Comparison of ENCODE assay signal across 8 cellular contexts in genomic region chr1:192808588-192809285, GRCh38. TPM values are rescaled to one million over a fixed set of nuclear protein-coding genes. Genes with fewer than 3 reads are reported as not detected.
DNase-seq lines count a peak whose midpoint lies in the region; ATAC-seq, FAIRE-seq and TF ChIP-seq lines count a peak whose summit lies in the region.

RGS2 (plus strand) TSS chr1:192809039; CDS start chr1:192809072, 33 bp downstream.

- H3K27ac ChIP-seq in pancreas = peak within 1 kb of the TSS; percentile 78 to 98 (median 94)
- H3K27ac ChIP-seq in thyroid gland = peak within 1 kb of the TSS; percentile 83 to 95 (median 89)

- ATAC-seq in HG02588 (IDR thresholded peaks at IDR 0.05; ENCODE audit: unreplicated experiment) (peak; percentile 89), Right ventricle myocardium superior (ENCODE audit: poor library complexity) (peak; percentile 98), pancreas (peak; percentile 83 to 96 (median 94))

- peak; percentile 67 to 99 for TF ChIP-seq POLR2A in thyroid gland (IDR thresholded peaks at IDR 0.05)

- WGBS in pancreas, 2 donors = 0 to 1% methylated on average over 49 to 66 of the region's 66 CpGs
- WGBS in thyroid gland, 2 donors = 0 to 1% methylated on average over 14 to 36 of the region's 66 CpGs

- H3K27ac Mint-ChIP-seq in activated naive CD8-positive, alpha-beta T cell treated with anti-CD3 and anti-CD28 coated beads for 36 hours = peak within 1 kb of the TSS; percentile 95

- H3K9me3 ChIP-seq in pancreas (no peaks in the 10 kb centered on the region), thyroid gland (no peaks in the 10 kb centered on the region)

- H3K4me3 ChIP-seq in pancreas = peak within 1 kb of the TSS; percentile 45 to 64 (median 54)
- peak within 1 kb of the TSS; percentile 51 to 78 (median 54) for H3K4me3 ChIP-seq in thyroid gland (replicated peaks in 1 of 3)

- DNase-seq in GM10266 (ENCODE audit: extremely low spot score) (peak; percentile 92), NCI-H1048 (lab: John Stamatoyannopoulos, UW) (peak; percentile 90), SKM-1 (lab: John Stamatoyannopoulos, UW; ENCODE audit: unreplicated experiment) (peak; percentile 89), Right ventricle myocardium superior (peak; percentile 96), pancreas (peak; percentile 90 to 97 (median 95)), thyroid gland (peak; percentile 88 to 91)
- DNase-seq in activated naive CD8-positive, alpha-beta T cell treated with anti-CD3 and anti-CD28 coated beads for 36 hours = peak; percentile 89

- H3K9me3 Mint-ChIP-seq in activated naive CD8-positive, alpha-beta T cell treated with anti-CD3 and anti-CD28 coated beads for 36 hours = no peaks in the 10 kb centered on the region

- intact Hi-C loops in Right ventricle myocardium superior (cut with DNase I) = loop anchor here (10.0 kb wide), 2 partner anchors 194 to 216 kb away; no protein-coding TSS in a partner anchor
- intact Hi-C loops in pancreas (cut with DNase I) = loop anchor here in 2 of 3 donors (5.0 to 10.0 kb wide), 2 partner anchors 214 to 216 kb away; no protein-coding TSS in a partner anchor
- intact Hi-C loops in thyroid gland (cut with DNase I) = loop anchor here (10.0 kb wide), 1 partner anchor 216 kb away; no protein-coding TSS in a partner anchor

- peaks cover 7% of the 10 kb centered on the region for H3K36me3 Mint-ChIP-seq in activated naive CD8-positive, alpha-beta T cell treated with anti-CD3 and anti-CD28 coated beads for 36 hours

- H3K27me3 ChIP-seq in pancreas (no peaks in the 10 kb centered on the region), thyroid gland (no peaks in the 10 kb centered on the region)

- TF ChIP-seq CTCF in GM10266 (IDR thresholded peaks at IDR 0.05; ENCODE audit: control insufficient read depth, insufficient read depth, low read depth, missing control alignments) = peak; percentile 34
- TF ChIP-seq CTCF in pancreas (IDR thresholded peaks at IDR 0.05) = no peak
- peak in 1 of 6 experiments; percentile 4 for TF ChIP-seq CTCF in thyroid gland (IDR thresholded peaks at IDR 0.05)

- peaks cover 0 to 23% (median 0%) of the 10 kb centered on the region in 3 donors for H3K36me3 ChIP-seq in pancreas
- H3K36me3 ChIP-seq in thyroid gland = no peaks in the 10 kb centered on the region

- peaks cover 28% of the 10 kb centered on the region for H3K4me1 Mint-ChIP-seq in activated naive CD8-positive, alpha-beta T cell treated with anti-CD3 and anti-CD28 coated beads for 36 hours

- peaks cover 8 to 42% (median 24%) of the 10 kb centered on the region in 3 donors for H3K4me1 ChIP-seq in pancreas
- peaks cover 12 to 16% of the 10 kb centered on the region in 2 donors for H3K4me1 ChIP-seq in thyroid gland

- FAIRE-seq in pancreas (lab: Jason Lieb, UNC) = no peak

- H3K4me3 Mint-ChIP-seq in activated naive CD8-positive, alpha-beta T cell treated with anti-CD3 and anti-CD28 coated beads for 36 hours = peak within 1 kb of the TSS; percentile 97

- no peaks in the 10 kb centered on the region for H3K27me3 Mint-ChIP-seq in activated naive CD8-positive, alpha-beta T cell treated with anti-CD3 and anti-CD28 coated beads for 36 hours

RNA-seq across cellular contexts. Expression of gene RGS2, which starts in this region (rescaled TPM):
- total RNA-seq in activated naive CD8-positive, alpha-beta T cell treated with anti-CD3 and anti-CD28 coated beads for 36 hours = 1 to 10 TPM; 5.1 to 6.1 TPM
- total RNA-seq in Right ventricle myocardium superior = 18.4 TPM
- total RNA-seq in pancreas = 100 to 1,000 TPM in 2 of 6 donors, 10 to 100 TPM in 3, 1 to 10 TPM in 1; 9.2 to 534 (median 17.0) TPM
- polyA plus RNA-seq in pancreas = 100 to 1,000 TPM in 1 of 2 donors, 10 to 100 TPM in 1; 94.5 to 311 TPM
- total RNA-seq in thyroid gland = 10 to 100 TPM in 3 of 4 donors, 1 to 10 TPM in 1; 9.1 to 39.0 (median 17.8) TPM

Comparison
In these comparisons a context has a peak if more than half of its experiments do, and no peak if none do; other contexts are left out.
1. Peak in every context shown above with its lines: DNase-seq, ATAC-seq, H3K4me3 ChIP-seq and H3K27ac ChIP-seq.